In genomic region chr3:39147374-39147709, GRCh38 we compare ENCODE assay signal across 8 cellular contexts. TPM values are rescaled to one million over a fixed set of nuclear protein-coding genes. Genes with fewer than 3 reads are reported as not detected.
DNase-seq lines count a peak whose midpoint lies in the region; ATAC-seq and TF ChIP-seq lines count a peak whose summit lies in the region.

No MANE protein-coding gene starts in this region.

- intact Hi-C loops in CD14-positive monocyte (cut with micrococcal nuclease): loop anchor here in 1 of 2 donors (2.0 to 5.0 kb wide), 2 partner anchors 35 to 41 kb away; partner anchors contain the start of genes GORASP1 and TTC21A

- peak overlapping the region; percentile 98 to 100 for H3K4me3 Mint-ChIP-seq in CD14-positive monocyte
- peak overlapping the region; percentile 95 for H3K4me3 Mint-ChIP-seq in HFFc6
- H3K4me3 Mint-ChIP-seq in naive B cell: peak overlapping the region; percentile 80 to 99 (median 89)

- H3K27ac Mint-ChIP-seq in CD14-positive monocyte (peak overlapping the region; percentile 94 to 99 (median 96)), HFFc6 (peak overlapping the region; percentile 98), naive B cell (peak overlapping the region; percentile 96 to 100 (median 98))

- H3K36me3 Mint-ChIP-seq in CD14-positive monocyte: peaks cover 90 to 92% of the 10 kb centered on the region in 2 donors
- peaks cover 12% of the 10 kb centered on the region for H3K36me3 Mint-ChIP-seq in HFFc6 (ENCODE audit: low read depth)
- peaks cover 8 to 9% of the 10 kb centered on the region in 2 donors for H3K36me3 Mint-ChIP-seq in naive B cell

- H3K4me1 Mint-ChIP-seq in CD14-positive monocyte: peaks cover 76% of the 10 kb centered on the region
- H3K4me1 Mint-ChIP-seq in HFFc6 (ENCODE audit: low read depth): peaks cover 81% of the 10 kb centered on the region
- H3K4me1 Mint-ChIP-seq in naive B cell: peaks cover 79 to 88% (median 79%) of the 10 kb centered on the region in 3 donors

- ATAC-seq in naive B cell (ENCODE audit: low read depth in 2 of 2) (no peak), HG02973 (IDR thresholded peaks at IDR 0.05; ENCODE audit: unreplicated experiment) (no peak)

- TF ChIP-seq CTCF in CD14-positive monocyte (IDR thresholded peaks at IDR 0.05) (no peak), HFFc6 (IDR thresholded peaks at IDR 0.05) (no peak)

- peaks cover 0 to 3% (median 0%) of the 10 kb centered on the region in 7 donors for H3K9me3 Mint-ChIP-seq in CD14-positive monocyte
- no peaks in the 10 kb centered on the region for H3K9me3 Mint-ChIP-seq in HFFc6
- peaks cover 0 to 2% (median 0%) of the 10 kb centered on the region in 7 donors for H3K9me3 Mint-ChIP-seq in naive B cell

- DNase-seq in CD14-positive monocyte (ENCODE audit: low spot score): no peak
- DNase-seq in HFFc6: no peak
- no peak for DNase-seq in naive B cell
- no peak for DNase-seq in effector CD8-positive, alpha-beta T cell (lab: John Stamatoyannopoulos, UW)
- DNase-seq in NCI-H2081 (lab: John Stamatoyannopoulos, UW): no peak
- DNase-seq in NCI-H1048 (lab: John Stamatoyannopoulos, UW): no peak

- H3K27ac ChIP-seq in angular gyrus (ENCODE audit: low read depth, low read length): peak overlapping the region; percentile 80

- peaks cover 0 to 4% (median under 1%) of the 10 kb centered on the region in 3 donors for H3K27me3 Mint-ChIP-seq in CD14-positive monocyte (ENCODE audit: low read depth in 3 of 3)
- peaks cover 9% of the 10 kb centered on the region for H3K27me3 Mint-ChIP-seq in HFFc6 (ENCODE audit: insufficient read depth)
- H3K27me3 Mint-ChIP-seq in naive B cell: no peaks in the 10 kb centered on the region

RNA-seq across cellular contexts. Expression of gene CSRNP1, which starts 6.0 kb away (rescaled TPM):
- polyA plus RNA-seq in CD14-positive monocyte: 100 to 1,000 TPM; 104 to 113 TPM
- total RNA-seq in HFFc6 (2021; fragmentation: NEBNext Ultra II Directional; extraction: Animal tissue kit (Norgen Biotek cat#: 25700)): 10 to 100 TPM; 10.5 to 18.2 (median 12.5) TPM
- 10 to 100 TPM; 47.3 to 99.7 (median 64.4) TPM for polyA plus RNA-seq in naive B cell (ENCODE audit: low read depth in 6 of 6)

RNA-seq across cellular contexts. Expression of gene TTC21A, which starts 39.9 kb away (rescaled TPM):
- polyA plus RNA-seq in CD14-positive monocyte: 1 to 10 TPM in 1 of 2 donors, under 1 TPM in 1; 0.67 to 2.2 TPM
- 1 to 10 TPM in 5 of 6 experiments, under 1 TPM in 1; 0.91 to 2.2 (median 1.8) TPM for total RNA-seq in HFFc6 (2021; fragmentation: NEBNext Ultra II Directional; extraction: Animal tissue kit (Norgen Biotek cat#: 25700))
- polyA plus RNA-seq in naive B cell (ENCODE audit: low read depth in 6 of 6): 10 to 100 TPM in 4 of 6 donors, 1 to 10 TPM in 2; 3.8 to 14.8 (median 11.2) TPM

RNA-seq across cellular contexts. Expression of gene GORASP1, which starts 39.9 kb away (rescaled TPM):
- polyA plus RNA-seq in CD14-positive monocyte (10 to 100 TPM; 23.2 to 31.2 TPM), naive B cell (ENCODE audit: low read depth in 6 of 6) (10 to 100 TPM; 19.7 to 36.7 (median 27.2) TPM)
- total RNA-seq in HFFc6 (2021; fragmentation: NEBNext Ultra II Directional; extraction: Animal tissue kit (Norgen Biotek cat#: 25700)): 10 to 100 TPM; 42.7 to 52.1 (median 47.0) TPM

RNA-seq across cellular contexts. Expression of gene XIRP1, which starts 45.1 kb away (rescaled TPM):
- polyA plus RNA-seq in CD14-positive monocyte (not detected), naive B cell (ENCODE audit: low read depth in 6 of 6) (under 1 TPM in 1 of 6 donors, not detected in 5; 0.05 TPM)
- not detected for total RNA-seq in HFFc6 (2021; fragmentation: NEBNext Ultra II Directional; extraction: Animal tissue kit (Norgen Biotek cat#: 25700))
